ENCODE assay signal across 1 cellular context in genomic region chr19:2273356-2274184, GRCh38.
TF ChIP-seq lines count a peak whose summit lies in the region.

No MANE protein-coding gene starts in this region.

TF ChIP-seq in HepG2, 621 proteins besides CTCF, POLR2A, EP300 and RAD21 (continued from another document and continues in another):
- TF ChIP-seq ZBTB4 (CRISPR knock-in tag; IDR thresholded peaks at IDR 0.05; ENCODE audit: borderline replicate concordance) = peak; percentile 77; the same call in 1 of the 2 replicates
- TF ChIP-seq RXRB (CRISPR knock-in tag; IDR thresholded peaks at IDR 0.05; ENCODE audit: borderline replicate concordance) = peak; percentile 62; the same call in 1 of the 2 replicates
- TF ChIP-seq HNF1B (CRISPR knock-in tag; IDR thresholded peaks at IDR 0.05) = no peak; the same call in none of the 2 replicates
- TF ChIP-seq RXRA (CRISPR knock-in tag; IDR thresholded peaks at IDR 0.05) = peak; percentile 84
- TF ChIP-seq SIN3A (IDR thresholded peaks at IDR 0.05; ENCODE audit: borderline replicate concordance, low read depth, low read length) = peak; percentile 32; the same call in 1 of the 2 replicates
- TF ChIP-seq ZBTB46 (CRISPR knock-in tag; IDR thresholded peaks at IDR 0.05; ENCODE audit: borderline replicate concordance) = no peak
- no peak for TF ChIP-seq TARDBP (CRISPR knock-in tag; IDR thresholded peaks at IDR 0.05)
- TF ChIP-seq MIER2 (CRISPR knock-in tag; IDR thresholded peaks at IDR 0.05) = no peak
- TF ChIP-seq EHMT2 (IDR thresholded peaks at IDR 0.05; ENCODE audit: borderline replicate concordance, low read depth, low read length) = no peak
- no peak for TF ChIP-seq HBP1 (CRISPR knock-in tag; IDR thresholded peaks at IDR 0.05; ENCODE audit: low read depth)
- peak; percentile 60; the same call in 1 of the 2 replicates for TF ChIP-seq MYC (CRISPR knock-in tag; IDR thresholded peaks at IDR 0.05; ENCODE audit: borderline replicate concordance)
- TF ChIP-seq SUZ12 (IDR thresholded peaks at IDR 0.05; ENCODE audit: low read depth, low read length) = no peak
- no peak for TF ChIP-seq KLF9 (CRISPR knock-in tag; IDR thresholded peaks at IDR 0.05; ENCODE audit: low read depth)
- peak; percentile 87 for TF ChIP-seq PHF21A (CRISPR knock-in tag; IDR thresholded peaks at IDR 0.05)
- TF ChIP-seq SALL2 (CRISPR knock-in tag; IDR thresholded peaks at IDR 0.05) = peak; percentile 52; the same call in 1 of the 2 replicates
- TF ChIP-seq ATF6 (CRISPR knock-in tag; conservative IDR thresholded peaks at IDR 0.05) = no peak
- peak; percentile 31 for TF ChIP-seq PAXIP1 (CRISPR knock-in tag; conservative IDR thresholded peaks at IDR 0.05)
- TF ChIP-seq SNRNP70 (IDR thresholded peaks at IDR 0.05; ENCODE audit: low read depth, low read length) = no peak
- TF ChIP-seq ZSCAN20 (CRISPR knock-in tag; IDR thresholded peaks at IDR 0.05; ENCODE audit: borderline replicate concordance) = 0 out of 2 replicates have a peak, but pooled peaks have one; percentile 45
- peak; percentile 60; the same call in 1 of the 2 replicates for TF ChIP-seq MAX (IDR thresholded peaks at IDR 0.05)
- peak; percentile 44; the same call in 1 of the 2 replicates for TF ChIP-seq ARID5B (CRISPR knock-in tag; IDR thresholded peaks at IDR 0.05)
- peak; percentile 79; the same call in 1 of the 2 replicates for TF ChIP-seq KAT7 (CRISPR knock-in tag; IDR thresholded peaks at IDR 0.05; ENCODE audit: borderline replicate concordance)
- TF ChIP-seq MLX (CRISPR knock-in tag; IDR thresholded peaks at IDR 0.05) = no peak; the same call in 1 of the 2 replicates
- peak; percentile 96 for TF ChIP-seq RBFOX2 (IDR thresholded peaks at IDR 0.05; ENCODE audit: low read depth, low read length)
- no peak for TF ChIP-seq E2F5 (CRISPR knock-in tag; conservative IDR thresholded peaks at IDR 0.05)
- TF ChIP-seq ETV5 (CRISPR knock-in tag; IDR thresholded peaks at IDR 0.05; ENCODE audit: borderline replicate concordance) = peak; percentile 90
- no peak for TF ChIP-seq ZNF619 (CRISPR knock-in tag; IDR thresholded peaks at IDR 0.05)
- TF ChIP-seq ZEB1 (IDR thresholded peaks at IDR 0.05; ENCODE audit: insufficient replicate concordance, low read depth) = no peak
- no peak for TF ChIP-seq ZBTB10 (CRISPR knock-in tag; IDR thresholded peaks at IDR 0.05; ENCODE audit: borderline replicate concordance)
- TF ChIP-seq YEATS2 (CRISPR knock-in tag; IDR thresholded peaks at IDR 0.05; ENCODE audit: borderline replicate concordance) = peak; percentile 74
